In genomic region chr5:45408067-45408466, GRCh38 we compare ENCODE assay signal across 29 cellular contexts.
"Had no signal": no experiment of that assay in that cellular context is flagged by ENCODE, and none has a peak within 500 bp of the region (broad histone marks: within the 10 kb centered on the region; RNA-seq: fewer than 3 reads in every experiment).

No MANE protein-coding gene starts in this region.

- H3K27me3 Mint-ChIP-seq: activated CD4-positive, alpha-beta memory T cell treated with anti-CD3 and anti-CD28 coated beads, Interleukin-2, amount 10 ng/mL, durations not matched to agents 7 days and 5 days; activated CD4-positive, alpha-beta T cell treated with anti-CD3 and anti-CD28 coated beads, Interleukin-2, amount 10 ng/mL, durations not matched to agents 7 days and 5 days; activated naive CD4-positive, alpha-beta T cell treated with anti-CD3 and anti-CD28 coated beads, Interleukin-2, amount 50 U/mL, for 24 hours; activated naive CD8-positive, alpha-beta T cell treated with anti-CD3 and anti-CD28 coated beads for 36 hours; activated naive CD8-positive, alpha-beta T cell treated with anti-CD3 and anti-CD28 coated beads, Interleukin-2, amount 50 U/mL, for 24 hours; effector memory CD8-positive, alpha-beta T cell had no signal

- H3K9me3 Mint-ChIP-seq: activated naive CD4-positive, alpha-beta T cell treated with anti-CD3 and anti-CD28 coated beads, Interleukin-2, amount 50 U/mL, for 24 hours; activated naive CD8-positive, alpha-beta T cell treated with anti-CD3 and anti-CD28 coated beads, Interleukin-2, amount 50 U/mL, for 24 hours had no signal

- H3K27ac ChIP-seq: adrenal gland, body of pancreas, esophagus muscularis mucosa, foreskin keratinocyte, gastrocnemius medialis, heart left ventricle had no signal

- H3K4me3 ChIP-seq: adrenal gland, body of pancreas, esophagus muscularis mucosa, gastrocnemius medialis, heart left ventricle had no signal

- H3K36me3 ChIP-seq: adrenal gland, esophagus muscularis mucosa, gastrocnemius medialis, heart left ventricle had no signal

- H3K4me1 ChIP-seq: adrenal gland, esophagus muscularis mucosa, foreskin keratinocyte, heart left ventricle had no signal

- H3K4me3 Mint-ChIP-seq: activated CD4-positive, alpha-beta memory T cell treated with anti-CD3 and anti-CD28 coated beads, Interleukin-2, amount 10 ng/mL, durations not matched to agents 7 days and 5 days; activated CD4-positive, alpha-beta T cell treated with anti-CD3 and anti-CD28 coated beads, Interleukin-2, amount 10 ng/mL, durations not matched to agents 7 days and 5 days; activated naive CD4-positive, alpha-beta T cell treated with anti-CD3 and anti-CD28 coated beads for 36 hours; activated naive CD4-positive, alpha-beta T cell treated with anti-CD3 and anti-CD28 coated beads, Interleukin-2, amount 50 U/mL, for 24 hours; activated naive CD8-positive, alpha-beta T cell treated with anti-CD3 and anti-CD28 coated beads for 36 hours; activated naive CD8-positive, alpha-beta T cell treated with anti-CD3 and anti-CD28 coated beads, Interleukin-2, amount 50 U/mL, for 24 hours; activated T-cell treated with anti-CD3 and anti-CD28 coated beads, Interleukin-2, amount 50 U/mL, for 4 hours; effector memory CD8-positive, alpha-beta T cell had no signal

- ATAC-seq: activated naive CD8-positive, alpha-beta T cell treated with anti-CD3 and anti-CD28 coated beads, Interleukin-2, amount 50 U/mL, for 24 hours; activated T-cell treated with anti-CD3 and anti-CD28 coated beads, Interleukin-2, amount 50 U/mL, for 4 hours; body of pancreas; effector memory CD8-positive, alpha-beta T cell; foreskin keratinocyte; gastrocnemius medialis; heart left ventricle had no signal

- DNase-seq: activated CD4-positive, alpha-beta memory T cell treated with anti-CD3 and anti-CD28 coated beads, Interleukin-2, amount 10 ng/mL, durations not matched to agents 7 days and 5 days; activated CD4-positive, alpha-beta T cell treated with anti-CD3 and anti-CD28 coated beads for 1 hour; activated CD4-positive, alpha-beta T cell treated with anti-CD3 and anti-CD28 coated beads for 4 hours; activated CD4-positive, alpha-beta T cell treated with anti-CD3 and anti-CD28 coated beads, Interleukin-2, amount 10 ng/mL, durations not matched to agents 7 days and 5 days; activated CD4-positive, alpha-beta T cell treated with anti-CD3 and anti-CD28 coated beads, Interleukin-2, amount 50 U/mL, for 4 hours; activated effector memory CD4-positive, alpha-beta T cell treated with anti-CD3 and anti-CD28 coated beads, Interleukin-2, amount 50 U/mL, for 16 hours; activated naive CD4-positive, alpha-beta T cell treated with anti-CD3 and anti-CD28 coated beads for 36 hours; activated naive CD8-positive, alpha-beta T cell treated with anti-CD3 and anti-CD28 coated beads for 36 hours; activated naive CD8-positive, alpha-beta T cell treated with anti-CD3 and anti-CD28 coated beads, Interleukin-2, amount 50 U/mL, for 24 hours; activated T-cell treated with anti-CD3 and anti-CD28 coated beads, Interleukin-2, amount 50 U/mL, for 4 hours; adrenal gland; amygdala; aorta; body of pancreas; caudate nucleus; cortex of kidney; dermis blood vessel endothelial cell; effector CD4-positive, alpha-beta T cell; effector memory CD8-positive, alpha-beta T cell; erythroblast; foreskin keratinocyte; gastrocnemius medialis; glutamatergic neuron; heart left ventricle; T-helper 2 cell had no signal

- H3K36me3 Mint-ChIP-seq: activated naive CD4-positive, alpha-beta T cell treated with anti-CD3 and anti-CD28 coated beads, Interleukin-2, amount 50 U/mL, for 24 hours; activated naive CD8-positive, alpha-beta T cell treated with anti-CD3 and anti-CD28 coated beads for 36 hours had no signal

- H3K4me1 Mint-ChIP-seq: activated CD4-positive, alpha-beta memory T cell treated with anti-CD3 and anti-CD28 coated beads, Interleukin-2, amount 10 ng/mL, durations not matched to agents 7 days and 5 days; activated CD4-positive, alpha-beta T cell treated with anti-CD3 and anti-CD28 coated beads, Interleukin-2, amount 10 ng/mL, durations not matched to agents 7 days and 5 days; activated naive CD4-positive, alpha-beta T cell treated with anti-CD3 and anti-CD28 coated beads, Interleukin-2, amount 50 U/mL, for 24 hours; activated naive CD8-positive, alpha-beta T cell treated with anti-CD3 and anti-CD28 coated beads for 36 hours; activated naive CD8-positive, alpha-beta T cell treated with anti-CD3 and anti-CD28 coated beads, Interleukin-2, amount 50 U/mL, for 24 hours had no signal

- H3K27ac Mint-ChIP-seq: activated CD4-positive, alpha-beta memory T cell treated with anti-CD3 and anti-CD28 coated beads, Interleukin-2, amount 10 ng/mL, durations not matched to agents 7 days and 5 days; activated CD4-positive, alpha-beta T cell treated with anti-CD3 and anti-CD28 coated beads, Interleukin-2, amount 10 ng/mL, durations not matched to agents 7 days and 5 days; activated naive CD4-positive, alpha-beta T cell treated with anti-CD3 and anti-CD28 coated beads for 36 hours; activated naive CD4-positive, alpha-beta T cell treated with anti-CD3 and anti-CD28 coated beads, Interleukin-2, amount 50 U/mL, for 24 hours; activated naive CD8-positive, alpha-beta T cell treated with anti-CD3 and anti-CD28 coated beads for 36 hours; activated naive CD8-positive, alpha-beta T cell treated with anti-CD3 and anti-CD28 coated beads, Interleukin-2, amount 50 U/mL, for 24 hours; activated T-helper 2 cell treated with anti-CD3 and anti-CD28 coated beads, Interferon-gamma antibody, Interleukin-2, Interleukin-4, amounts not matched to agents 10 μg/mL and 5 μg/mL and 100 μg/mL, durations not matched to agents 14 hours and 24 hours and 36 hours; effector memory CD8-positive, alpha-beta T cell had no signal

- H3K27me3 ChIP-seq: adrenal gland, body of pancreas, esophagus muscularis mucosa, foreskin keratinocyte, gastrocnemius medialis, heart left ventricle had no signal

- H3K9me3 ChIP-seq: adrenal gland, body of pancreas, esophagus muscularis mucosa, gastrocnemius medialis, heart left ventricle had no signal

- FAIRE-seq: colon had no signal
